1 cellular context compared by ENCODE assay signal in genomic region chr3:2420919-2421318, GRCh38.
TF ChIP-seq lines count a peak whose summit lies in the region.

No MANE protein-coding gene starts in this region.

TF ChIP-seq in H1, 55 proteins besides CTCF, POLR2A, EP300 and RAD21 (continued from another document):
- TF ChIP-seq MAX (IDR thresholded peaks at IDR 0.05) (peak; percentile 61; the same call in 1 of the 2 replicates), RBBP5 (IDR thresholded peaks at IDR 0.05; ENCODE audit: borderline replicate concordance, low read depth, low read length) (no peak), ZNF274 (IDR thresholded peaks at IDR 0.05; ENCODE audit: borderline replicate concordance, extremely low read depth, low read length) (no peak), MAFK (IDR thresholded peaks at IDR 0.05; ENCODE audit: low read depth, low read length) (no peak), CTBP2 (IDR thresholded peaks at IDR 0.05; ENCODE audit: borderline replicate concordance, insufficient read depth, insufficient read length, low read length) (no peak), TEAD4 (IDR thresholded peaks at IDR 0.05; ENCODE audit: low read depth, low read length) (peak; percentile 98), GABPA (IDR thresholded peaks at IDR 0.05; ENCODE audit: borderline replicate concordance, insufficient read depth, low read length) (no peak), HDAC2 (IDR thresholded peaks at IDR 0.05; ENCODE audit: borderline replicate concordance in 1 of 2, low read depth in 2 of 2, low read length in 2 of 2) (no peak), NANOG (IDR thresholded peaks at IDR 0.05; ENCODE audit: insufficient read depth, low read depth, low read length, poor library complexity, severe bottlenecking) (peak; percentile 64), CREB1 (IDR thresholded peaks at IDR 0.05) (no peak), TCF12 (IDR thresholded peaks at IDR 0.05; ENCODE audit: low read depth, low read length) (0 out of 2 replicates have a peak, but pooled peaks have one; percentile 36), CHD2 (IDR thresholded peaks at IDR 0.05; ENCODE audit: low read length) (peak; percentile 51), CHD1 (IDR thresholded peaks at IDR 0.05; ENCODE audit: low read depth, low read length) (no peak), ATF2 (IDR thresholded peaks at IDR 0.05; ENCODE audit: low read length) (peak; percentile 63; the same call in 1 of the 2 replicates), SUZ12 (IDR thresholded peaks at IDR 0.05; ENCODE audit: low read length) (no peak), RXRA (IDR thresholded peaks at IDR 0.05; ENCODE audit: insufficient read depth, low read depth, low read length) (no peak), SIN3A (conservative IDR thresholded peaks at IDR 0.05 in 1 of 2, IDR thresholded peaks at IDR 0.05 in 1 of 2; ENCODE audit: low read depth in 1 of 2, low read length in 2 of 2) (no peak), TBP (IDR thresholded peaks at IDR 0.05; ENCODE audit: low read depth, low read length) (no peak), JUN (IDR thresholded peaks at IDR 0.05; ENCODE audit: low read depth, low read length) (no peak), HDAC6 (IDR thresholded peaks at IDR 0.05; ENCODE audit: low read depth, low read length) (no peak), E2F6 (IDR thresholded peaks at IDR 0.05) (no peak), SAP30 (IDR thresholded peaks at IDR 0.05; ENCODE audit: insufficient read depth, insufficient replicate concordance, low read length) (no peak), USF2 (IDR thresholded peaks at IDR 0.05; ENCODE audit: low read length) (peak; percentile 46), RNF2 (IDR thresholded peaks at IDR 0.05; ENCODE audit: borderline replicate concordance, low read depth, low read length, missing control alignments, poor library complexity, severe bottlenecking) (no peak), CHD7 (IDR thresholded peaks at IDR 0.05; ENCODE audit: insufficient replicate concordance, low read length) (no peak), SP2 (IDR thresholded peaks at IDR 0.05; ENCODE audit: low read length) (no peak), GTF2F1 (IDR thresholded peaks at IDR 0.05; ENCODE audit: borderline replicate concordance, low read depth, low read length) (no peak), BRCA1 (IDR thresholded peaks at IDR 0.05; ENCODE audit: low read depth, low read length) (no peak)
